13 cellular contexts compared by ENCODE assay signal in genomic region chr1:206792939-206793607, GRCh38. TPM values are rescaled to one million over a fixed set of nuclear protein-coding genes. Genes with fewer than 3 reads are reported as not detected.
DNase-seq lines count a peak whose midpoint lies in the region; ATAC-seq, FAIRE-seq and TF ChIP-seq lines count a peak whose summit lies in the region.
"Had no signal": no experiment of that assay in that cellular context is flagged by ENCODE, and none has a peak within 500 bp of the region (broad histone marks: within the 10 kb centered on the region; RNA-seq: fewer than 3 reads in every experiment).

No MANE protein-coding gene starts in this region.

- H3K4me3 Mint-ChIP-seq in activated naive CD4-positive, alpha-beta T cell treated with anti-CD3 and anti-CD28 coated beads, Interleukin-2, amount 10 ng/mL, durations not matched to agents 7 days and 5 days, result no peak overlapping the region
- H3K4me3 Mint-ChIP-seq: central memory CD8-positive, alpha-beta T cell had no signal

- H3K4me1 ChIP-seq in heart right ventricle, result peaks cover 0 to 24% (median 0%) of the 10 kb centered on the region in 9 donors
- H3K4me1 ChIP-seq: parathyroid adenoma, tibial artery had no signal

- no peak for TF ChIP-seq CTCF in heart right ventricle (IDR thresholded peaks at IDR 0.05)

- no peaks in the 10 kb centered on the region for H3K36me3 ChIP-seq in heart right ventricle
- H3K36me3 ChIP-seq: tibial artery had no signal

- peak; percentile 51 for DNase-seq in activated T-cell treated with anti-CD3 and anti-CD28 coated beads for 48 hours (ENCODE audit: low read depth)
- no peak for DNase-seq in activated T-cell treated with anti-CD3 and anti-CD28 coated beads, Interleukin-2, amount 50 U/mL, for 1 hour
- DNase-seq in stimulated activated CD8-positive, alpha-beta memory T cell treated with anti-CD3 and anti-CD28 coated beads, Interleukin-4, amount 100 ng/mL, for 48 hours, result peak; percentile 70
- DNase-seq in heart right ventricle, result no peak
- no peak for DNase-seq in GM19239 (ENCODE audit: insufficient read length, low spot score)
- no peak for DNase-seq in activated naive CD4-positive, alpha-beta T cell treated with anti-CD3 and anti-CD28 coated beads, Interleukin-2, amount 10 ng/mL, durations not matched to agents 7 days and 5 days
- DNase-seq: NCI-H1930; stimulated activated CD4-positive, alpha-beta T cell treated with anti-CD3 and anti-CD28 coated beads, Interleukin-4, amount 100 ng/mL, for 4 hours; tibial artery had no signal

- no peaks in the 10 kb centered on the region for H3K36me3 Mint-ChIP-seq in activated naive CD4-positive, alpha-beta T cell treated with anti-CD3 and anti-CD28 coated beads, Interleukin-2, amount 10 ng/mL, durations not matched to agents 7 days and 5 days

- H3K27me3 ChIP-seq in heart right ventricle, result no peaks in the 10 kb centered on the region

- peaks cover 85% of the 10 kb centered on the region for H3K27me3 Mint-ChIP-seq in activated naive CD4-positive, alpha-beta T cell treated with anti-CD3 and anti-CD28 coated beads, Interleukin-2, amount 10 ng/mL, durations not matched to agents 7 days and 5 days
- H3K27me3 Mint-ChIP-seq: central memory CD8-positive, alpha-beta T cell had no signal

- H3K4me1 Mint-ChIP-seq in activated naive CD4-positive, alpha-beta T cell treated with anti-CD3 and anti-CD28 coated beads, Interleukin-2, amount 10 ng/mL, durations not matched to agents 7 days and 5 days, result peaks cover 45% of the 10 kb centered on the region

- no peak overlapping the region for H3K4me3 ChIP-seq in heart right ventricle
- H3K4me3 ChIP-seq: tibial artery had no signal

- H3K27ac ChIP-seq in heart right ventricle, result no peak overlapping the region
- H3K27ac ChIP-seq: parathyroid adenoma, tibial artery had no signal

- no peak for FAIRE-seq in GM19239 (lab: Jason Lieb, UNC)

- peak; percentile 43 for ATAC-seq in GM21717 (IDR thresholded peaks at IDR 0.05; ENCODE audit: unreplicated experiment)
- peak; percentile 41 for ATAC-seq in HG03439 (IDR thresholded peaks at IDR 0.05; ENCODE audit: unreplicated experiment)
- no peak for ATAC-seq in heart right ventricle

- CTCF ChIA-PET in activated naive CD4-positive, alpha-beta T cell treated with anti-CD3 and anti-CD28 coated beads, Interleukin-2, amount 10 ng/mL, durations not matched to agents 7 days and 5 days (lab: Charles Lee), result interaction anchor here (1.0 to 2.7 kb wide), 4 partner anchors 9 to 58 kb away, joined by 3 to 11 read pairs (median 5); no protein-coding TSS in a partner anchor

- H3K9me3 Mint-ChIP-seq in activated naive CD4-positive, alpha-beta T cell treated with anti-CD3 and anti-CD28 coated beads, Interleukin-2, amount 10 ng/mL, durations not matched to agents 7 days and 5 days, result peaks cover 3% of the 10 kb centered on the region
- H3K9me3 Mint-ChIP-seq: central memory CD8-positive, alpha-beta T cell had no signal

- H3K27ac Mint-ChIP-seq in activated naive CD4-positive, alpha-beta T cell treated with anti-CD3 and anti-CD28 coated beads, Interleukin-2, amount 10 ng/mL, durations not matched to agents 7 days and 5 days, result no peak overlapping the region

- H3K9me3 ChIP-seq in heart right ventricle, result no peaks in the 10 kb centered on the region
- H3K9me3 ChIP-seq: tibial artery had no signal

- WGBS in heart right ventricle, 2 donors, result 87% methylated on average over 16 of the region's 16 CpGs

- intact Hi-C loops in heart right ventricle (cut with DNase I), result no loop called here

RNA-seq across cellular contexts. Expression of gene IL10, which starts 20.8 kb away (rescaled TPM):
- total RNA-seq in heart right ventricle, result 1 to 10 TPM in 3 of 10 donors, under 1 TPM in 5, not detected in 2; 0.25 to 2.6 (median 0.74) TPM
- polyA plus RNA-seq in heart right ventricle, result 1 to 10 TPM in 1 of 2 donors, under 1 TPM in 1; 0.81 to 1.1 TPM

RNA-seq across cellular contexts. Expression of gene IL19, which starts 22.5 kb away (rescaled TPM):
- not detected for total RNA-seq in heart right ventricle
- not detected for polyA plus RNA-seq in heart right ventricle

Comparison
In these comparisons a context has a peak if more than half of its experiments do, and no peak if none do; other contexts are left out.
1. DNase-seq: peak in activated T-cell treated with anti-CD3 and anti-CD28 coated beads for 48 hours (single experiment) and stimulated activated CD8-positive, alpha-beta memory T cell treated with anti-CD3 and anti-CD28 coated beads, Interleukin-4, amount 100 ng/mL, for 48 hours (single experiment); none in activated T-cell treated with anti-CD3 and anti-CD28 coated beads, Interleukin-2, amount 50 U/mL, for 1 hour (single experiment), heart right ventricle (0 of 2), GM19239 (single experiment) and activated naive CD4-positive, alpha-beta T cell treated with anti-CD3 and anti-CD28 coated beads, Interleukin-2, amount 10 ng/mL, durations not matched to agents 7 days and 5 days (single experiment).
2. ATAC-seq: peak in GM21717 (single experiment) and HG03439 (single experiment); none in heart right ventricle (0 of 8).